9 cellular contexts compared by ENCODE assay signal in genomic region chr11:57427692-57428082, GRCh38. TPM values are rescaled to one million over a fixed set of nuclear protein-coding genes. Genes with fewer than 3 reads are reported as not detected.
DNase-seq lines count a peak whose midpoint lies in the region; ATAC-seq and TF ChIP-seq lines count a peak whose summit lies in the region.
"Had no signal": no experiment of that assay in that cellular context is flagged by ENCODE, and none has a peak within 500 bp of the region (broad histone marks: within the 10 kb centered on the region; RNA-seq: fewer than 3 reads in every experiment).

No MANE protein-coding gene starts in this region.

- peaks cover 5% of the 10 kb centered on the region for H3K36me3 ChIP-seq in fibroblast of lung (ENCODE audit: control insufficient read depth, insufficient read depth, low read length)
- no peaks in the 10 kb centered on the region for H3K36me3 ChIP-seq in neutrophil

- H3K9ac ChIP-seq in fibroblast of lung (ENCODE audit: insufficient read depth, low read length) = peak overlapping the region; percentile 47

- peaks cover 10% of the 10 kb centered on the region for H3K79me2 ChIP-seq in fibroblast of lung (ENCODE audit: control insufficient read depth, insufficient read depth, low read length)

- TF ChIP-seq CTCF in AG10803 (conservative IDR thresholded peaks at IDR 0.05; ENCODE audit: low read length) = no peak
- no peak for TF ChIP-seq CTCF in RWPE1 (conservative IDR thresholded peaks at IDR 0.05; ENCODE audit: low read depth)
- TF ChIP-seq CTCF in fibroblast of lung (conservative IDR thresholded peaks at IDR 0.05 in 1 of 2, IDR thresholded peaks at IDR 0.05 in 1 of 2; ENCODE audit: low read depth in 1 of 2, low read length in 2 of 2) = no peak
- TF ChIP-seq CTCF in neutrophil (IDR thresholded peaks at IDR 0.05) = no peak

- DNase-seq in AG10803 (ENCODE audit: low read depth) = peak; percentile 91
- no peak for DNase-seq in RWPE1 (ENCODE audit: low spot score)
- DNase-seq in fibroblast of lung (ENCODE audit: low read depth in 2 of 2) = peak; percentile 74 to 96
- DNase-seq in SIG-M5 treated with dmso at 0.1 percent for 504 hours (lab: John Stamatoyannopoulos, UW; ENCODE audit: unreplicated experiment) = no peak
- no peak for DNase-seq in COLO829 (ENCODE audit: low spot score)
- no peak for DNase-seq in islet precursor cell
- DNase-seq: cerebellar nuclear complex had no signal

- no peak for ATAC-seq in HG03196 (IDR thresholded peaks at IDR 0.05; ENCODE audit: unreplicated experiment)

- H4K20me1 ChIP-seq in fibroblast of lung (ENCODE audit: control insufficient read depth, extremely low read depth, insufficient read depth, low read length) = no peaks in the 10 kb centered on the region

- H2AFZ ChIP-seq in fibroblast of lung (ENCODE audit: low read length) = no peak overlapping the region

- H3K9me3 ChIP-seq in fibroblast of lung (ENCODE audit: control insufficient read depth, insufficient read depth, low read depth, low read length) (no peaks in the 10 kb centered on the region), neutrophil (no peaks in the 10 kb centered on the region)

- CTCF ChIA-PET in RWPE1 (lab: Yijun Ruan, JAX) = no interaction called here

- H3K4me1 ChIP-seq in fibroblast of lung (ENCODE audit: control insufficient read depth, extremely low read depth, insufficient read depth, low read length) (peaks cover 42% of the 10 kb centered on the region), neutrophil (ENCODE audit: control insufficient read depth in 1 of 2, insufficient read depth in 1 of 2, low read depth in 1 of 2, low read length in 1 of 2) (peaks cover 34 to 44% of the 10 kb centered on the region in 2 experiments)

- peak overlapping the region; percentile 100 for H3K27ac ChIP-seq in RWPE1
- peak overlapping the region; percentile 97 for H3K27ac ChIP-seq in fibroblast of lung (ENCODE audit: insufficient read depth, low read length)
- H3K27ac ChIP-seq in neutrophil = peak overlapping the region; percentile 82

- H3K27me3 ChIP-seq in fibroblast of lung (ENCODE audit: control insufficient read depth, insufficient read depth, low read length) = no peaks in the 10 kb centered on the region
- no peaks in the 10 kb centered on the region for H3K27me3 ChIP-seq in neutrophil

- peak overlapping the region; percentile 12 for H3K4me3 ChIP-seq in AG10803 (ENCODE audit: low read length)
- no peak overlapping the region for H3K4me3 ChIP-seq in fibroblast of lung (replicated peaks in 1 of 4; ENCODE audit: control extremely low read depth in 1 of 4, insufficient read depth in 1 of 4, low read depth in 3 of 4, low read length in 4 of 4)
- no peak overlapping the region for H3K4me3 ChIP-seq in neutrophil (ENCODE audit: low read depth in 1 of 2, low read length in 1 of 2)

- peak overlapping the region; percentile 60 for H3K4me2 ChIP-seq in fibroblast of lung (ENCODE audit: extremely low read depth, insufficient read depth, low read length)

- POLR2A ChIA-PET in RWPE1 (lab: Yijun Ruan, JAX; ENCODE audit: low non-redundant PET) = no interaction called here

RNA-seq across cellular contexts. Expression of gene SLC43A3, which starts 0.8 kb away (rescaled TPM):
- 41.5 and 61.6 TPM in 2 replicates for total RNA-seq in fibroblast of lung
- 34.8 and 67.6 TPM in 2 replicates for polyA plus RNA-seq in fibroblast of lung
- 24.8 and 41.8 TPM in 2 replicates for polyA plus RNA-seq in fibroblast of lung (2012)
- polyA minus RNA-seq in fibroblast of lung (ENCODE audit: low replicate concordance) = 40.6 and 62.5 TPM in 2 replicates

RNA-seq across cellular contexts. Expression of gene RTN4RL2, which starts 32.6 kb away (rescaled TPM):
- total RNA-seq in fibroblast of lung = 0.17 and 0.26 TPM in 2 replicates
- polyA plus RNA-seq in fibroblast of lung = 0.27 and 0.43 TPM in 2 replicates
- 1.1 and 1.3 TPM in 2 replicates for polyA plus RNA-seq in fibroblast of lung (2012)
- polyA minus RNA-seq in fibroblast of lung (ENCODE audit: low replicate concordance) = 0.79 TPM in 1 of 2 replicates, not detected in the other

RNA-seq across cellular contexts. Expression of gene PRG2, which starts 37.2 kb away (rescaled TPM):
- not detected in 2 replicates for total RNA-seq in fibroblast of lung
- not detected in 2 replicates for polyA plus RNA-seq in fibroblast of lung
- polyA plus RNA-seq in fibroblast of lung (2012) = 0.12 TPM in 1 of 2 replicates, not detected in the other
- polyA minus RNA-seq in fibroblast of lung (ENCODE audit: low replicate concordance) = not detected in 2 replicates

RNA-seq across cellular contexts. Expression of gene PRG3, which starts 46.7 kb away (rescaled TPM):
- total RNA-seq in fibroblast of lung = not detected in 2 replicates
- not detected in 2 replicates for polyA plus RNA-seq in fibroblast of lung
- polyA plus RNA-seq in fibroblast of lung (2012) = not detected in 2 replicates
- not detected in 2 replicates for polyA minus RNA-seq in fibroblast of lung (ENCODE audit: low replicate concordance)

Comparison
In these comparisons a context has a peak if more than half of its experiments do, and no peak if none do; other contexts are left out.
1. DNase-seq: peak in AG10803 (single experiment) and fibroblast of lung (2 of 2); none in RWPE1 (single experiment), SIG-M5 treated with dmso at 0.1 percent for 504 hours (single experiment), COLO829 (single experiment) and islet precursor cell (single experiment).
2. Peak in every context shown above with its lines, with median percentiles within 50 percentile points of each other: H3K27ac ChIP-seq.